Comparison of ENCODE assay signal across 9 cellular contexts in genomic region chr14:105474478-105475268, GRCh38. TPM values are rescaled to one million over a fixed set of nuclear protein-coding genes. Genes with fewer than 3 reads are reported as not detected.
DNase-seq lines count a peak whose midpoint lies in the region; ATAC-seq, FAIRE-seq and TF ChIP-seq lines count a peak whose summit lies in the region.
"Had no signal": no experiment of that assay in that cellular context is flagged by ENCODE, and none has a peak within 500 bp of the region (broad histone marks: within the 10 kb centered on the region; RNA-seq: fewer than 3 reads in every experiment).

CRIP2 (plus strand) TSS chr14:105474821; CDS start chr14:105474863, 42 bp downstream.

- TF ChIP-seq RAD21 in H1 (IDR thresholded peaks at IDR 0.05 in 1 of 2, conservative IDR thresholded peaks at IDR 0.05 in 1 of 2; ENCODE audit: low read depth in 2 of 2, low read length in 2 of 2): no peak

- FAIRE-seq in H1 (lab: Jason Lieb, UNC): no peak
- FAIRE-seq: TTC549 had no signal

- H3K23ac ChIP-seq in H1 (ENCODE audit: insufficient read length) (no peak within 1 kb of the TSS), mesenchymal stem cell (ENCODE audit: low read length in 2 of 2) (peak within 1 kb of the TSS in 1 of 2 experiments; percentile 65)

- H3K18ac ChIP-seq in H1 (ENCODE audit: extremely low read depth, low read length) (peak within 1 kb of the TSS; percentile 83), mesenchymal stem cell (ENCODE audit: low read depth in 1 of 2, low read length in 2 of 2) (peak within 1 kb of the TSS; percentile 45 to 88)

- H3K9ac ChIP-seq in H1 (replicated peaks in 1 of 4; ENCODE audit: extremely low read depth in 1 of 4, low read depth in 3 of 4, low read length in 3 of 4) (peak within 1 kb of the TSS in 1 of 4 experiments; percentile 70; a peak in 3 of 7 replicates), mesenchymal stem cell (ENCODE audit: low read length) (peak within 1 kb of the TSS; percentile 77)

- peak within 1 kb of the TSS; percentile 49 for H3K27ac Mint-ChIP-seq in T-helper 17 cell

- H3K27ac ChIP-seq in H1 (ENCODE audit: low read depth, low read length) (no peak within 1 kb of the TSS), mesenchymal stem cell (ENCODE audit: low read length, poor library complexity, severe bottlenecking) (no peak within 1 kb of the TSS), thymus (ENCODE audit: low read depth) (peak within 1 kb of the TSS; percentile 64)

- H3K4me2 ChIP-seq in H1 (ENCODE audit: insufficient read depth in 1 of 2, low read depth in 2 of 2, low read length in 2 of 2) (peak within 1 kb of the TSS; percentile 33 to 90), mesenchymal stem cell (ENCODE audit: low read length, poor library complexity, severe bottlenecking) (peak within 1 kb of the TSS; percentile 96)

- H3K36me3 Mint-ChIP-seq in T-helper 17 cell (ENCODE audit: low read depth): peaks cover 2% of the 10 kb centered on the region

- H3K14ac ChIP-seq in H1 (ENCODE audit: insufficient read length) (no peak within 1 kb of the TSS), mesenchymal stem cell (ENCODE audit: low read length in 2 of 2) (peak within 1 kb of the TSS in 1 of 2 experiments; percentile 92)

- H3K36me3 ChIP-seq in H1 (ENCODE audit: control insufficient read depth in 2 of 4, insufficient read depth in 4 of 4, low read length in 3 of 4) (peaks cover 0 to 5% (median 2%) of the 10 kb centered on the region in 4 experiments; a peak in 2 of 8 replicates), mesenchymal stem cell (ENCODE audit: control insufficient read depth in 1 of 2, insufficient read depth in 2 of 2, low read depth in 1 of 2, low read length in 2 of 2) (peaks cover 2 to 26% of the 10 kb centered on the region in 2 experiments), thymus (ENCODE audit: control insufficient read depth, insufficient read depth) (peaks cover 11% of the 10 kb centered on the region)

- no peaks in the 10 kb centered on the region for H3K79me2 ChIP-seq in H1 (ENCODE audit: control insufficient read depth in 1 of 2, insufficient read depth in 2 of 2, low read length in 2 of 2)

- TF ChIP-seq EP300 in H1 (IDR thresholded peaks at IDR 0.05; ENCODE audit: borderline replicate concordance in 1 of 2, low read depth in 2 of 2, low read length in 2 of 2): no peak

- 0 out of 2 replicates have a peak within 1 kb of the TSS, but pooled peaks have one; percentile 39 for H2AK5ac ChIP-seq in H1 (ENCODE audit: low read depth, low read length)
- H2AK5ac ChIP-seq in mesenchymal stem cell (ENCODE audit: low read length, severe bottlenecking): no peak within 1 kb of the TSS

- H3K9me3 ChIP-seq in T-helper 17 cell (ENCODE audit: control insufficient read depth, low read length, poor library complexity, severe bottlenecking) (no peaks in the 10 kb centered on the region), H1 (ENCODE audit: insufficient read depth in 2 of 2, low read depth in 1 of 2, low read length in 1 of 2) (no peaks in the 10 kb centered on the region), mesenchymal stem cell (ENCODE audit: control insufficient read depth, low read length) (no peaks in the 10 kb centered on the region), thymus (ENCODE audit: control insufficient read depth) (peaks cover 8% of the 10 kb centered on the region)

- H2BK20ac ChIP-seq in H1 (ENCODE audit: low read length): no peak within 1 kb of the TSS

- CTCF ChIA-PET in H1 (lab: Charles Lee; ENCODE audit: partially characterized antibody): interaction anchor here (1.2 to 4.2 kb wide), 2 partner anchors 27 to 101 kb away, joined by 5 to 19 read pairs; no protein-coding TSS in a partner anchor

- H4K8ac ChIP-seq in H1 (ENCODE audit: extremely low read depth, insufficient read depth, low read length) (peak within 1 kb of the TSS; percentile 51), mesenchymal stem cell (ENCODE audit: low read length) (peak within 1 kb of the TSS; percentile 43)

- peak within 1 kb of the TSS; percentile 55 to 78 (median 60) for H3K4me3 ChIP-seq in H1 (ENCODE audit: extremely low read depth in 1 of 4, insufficient read depth in 2 of 4, low read depth in 3 of 4, low read length in 4 of 4)
- H3K4me3 ChIP-seq in mesenchymal stem cell (ENCODE audit: insufficient read depth in 1 of 2, low read depth in 1 of 2, low read length in 2 of 2): peak within 1 kb of the TSS; percentile 76 to 77
- peak within 1 kb of the TSS; percentile 53 for H3K4me3 ChIP-seq in thymus (ENCODE audit: low read length)

- peak within 1 kb of the TSS; percentile 83 for H3K4me3 Mint-ChIP-seq in T-helper 17 cell

- peak; percentile 26 for DNase-seq in COLO829 (ENCODE audit: low spot score)
- peak; percentile 48 for DNase-seq in HK-2 (ENCODE audit: unreplicated experiment)
- DNase-seq in T-helper 17 cell: peak; percentile 54 to 77 (median 76)
- peak in 1 of 2 experiments; percentile 73 for DNase-seq in H1 (ENCODE audit: low read depth in 1 of 2, low spot score in 2 of 2)
- peak; percentile 63 for DNase-seq in mesenchymal stem cell
- DNase-seq in pons (ENCODE audit: low spot score): no peak

- H2BK12ac ChIP-seq in H1 (ENCODE audit: low read depth, low read length): peak within 1 kb of the TSS; percentile 80
- H2BK12ac ChIP-seq in mesenchymal stem cell (ENCODE audit: low read length in 2 of 2): peak within 1 kb of the TSS in 1 of 2 experiments; percentile 76

- ATAC-seq in T-helper 17 cell (peak; percentile 52), GM19467 (IDR thresholded peaks at IDR 0.05; ENCODE audit: unreplicated experiment) (no peak)

- H3K23me2 ChIP-seq in H1 (ENCODE audit: low read depth, low read length): peaks cover 14% of the 10 kb centered on the region; the same call in 1 of the 2 replicates

- H3K56ac ChIP-seq in H1 (replicated peaks; ENCODE audit: insufficient read length, low read depth, low read length): no peak within 1 kb of the TSS

- no peak within 1 kb of the TSS for H2BK120ac ChIP-seq in H1 (replicated peaks; ENCODE audit: low read depth, low read length)
- H2BK120ac ChIP-seq in mesenchymal stem cell (ENCODE audit: low read depth, low read length): no peak within 1 kb of the TSS

- H3K79me1 ChIP-seq in H1 (ENCODE audit: low read depth, low read length): no peaks in the 10 kb centered on the region
- H3K79me1 ChIP-seq in mesenchymal stem cell (replicated peaks; ENCODE audit: low read length, poor library complexity, severe bottlenecking): no peaks in the 10 kb centered on the region

- POLR2A ChIA-PET in H1 (lab: Charles Lee; ENCODE audit: partially characterized antibody): interaction anchor here (0.6 to 1.2 kb wide), 4 partner anchors 11 to 130 kb away, joined by 3 read pairs; no protein-coding TSS in a partner anchor

- peaks cover 0 to 41% (median 24%) of the 10 kb centered on the region in 4 experiments; a peak in 6 of 7 replicates for H3K4me1 ChIP-seq in H1 (replicated peaks in 1 of 4; ENCODE audit: control insufficient read depth in 3 of 4, insufficient read depth in 4 of 4, low read length in 3 of 4)
- H3K4me1 ChIP-seq in mesenchymal stem cell (ENCODE audit: control insufficient read depth, insufficient read depth, low read depth, low read length): peaks cover 77% of the 10 kb centered on the region
- H3K4me1 ChIP-seq in thymus (ENCODE audit: control insufficient read depth, insufficient read depth, low read length): peaks cover 6% of the 10 kb centered on the region

- H3K27me3 ChIP-seq in H1 (replicated peaks in 1 of 4; ENCODE audit: control insufficient read depth in 3 of 4, extremely low read depth in 1 of 4, insufficient read depth in 3 of 4, low read length in 3 of 4) (peaks cover 41 to 56% (median 49%) of the 10 kb centered on the region in 4 experiments), mesenchymal stem cell (ENCODE audit: control insufficient read depth in 1 of 2, insufficient read depth in 1 of 2, low read length in 2 of 2) (peaks cover 15 to 20% of the 10 kb centered on the region in 2 experiments), thymus (ENCODE audit: control insufficient read depth, insufficient read depth) (peaks cover 63% of the 10 kb centered on the region)

- H2BK5ac ChIP-seq in H1 (ENCODE audit: low read depth, low read length) (peak within 1 kb of the TSS; percentile 52; the same call in 1 of the 2 replicates), mesenchymal stem cell (ENCODE audit: low read depth, low read length, poor library complexity, severe bottlenecking) (no peak within 1 kb of the TSS)

- H3K4ac ChIP-seq in H1 (replicated peaks; ENCODE audit: insufficient read length, low read depth, low read length) (no peak within 1 kb of the TSS), mesenchymal stem cell (ENCODE audit: low read depth in 1 of 2, low read length in 2 of 2) (peak within 1 kb of the TSS in 1 of 2 experiments; percentile 57)

- H4K91ac ChIP-seq in H1 (replicated peaks; ENCODE audit: insufficient read length, low read length): no peak within 1 kb of the TSS
- peak within 1 kb of the TSS; percentile 69 for H4K91ac ChIP-seq in mesenchymal stem cell (ENCODE audit: low read length)

- H4K20me1 ChIP-seq in H1 (replicated peaks in 1 of 2; ENCODE audit: control insufficient read depth in 1 of 2, insufficient read depth in 2 of 2, low read length in 2 of 2): peaks cover 4 to 23% of the 10 kb centered on the region in 2 experiments

- peaks cover 7% of the 10 kb centered on the region for H3K4me1 Mint-ChIP-seq in T-helper 17 cell

- H2BK15ac ChIP-seq in H1 (ENCODE audit: low read length) (no peak within 1 kb of the TSS), mesenchymal stem cell (ENCODE audit: low read depth, poor library complexity, severe bottlenecking) (peak within 1 kb of the TSS; percentile 54)

- H2AFZ ChIP-seq in H1 (ENCODE audit: low read length) (no peak within 1 kb of the TSS), mesenchymal stem cell (ENCODE audit: low read depth, low read length) (peak within 1 kb of the TSS; percentile 57)

- TF ChIP-seq POLR2A in H1 (IDR thresholded peaks at IDR 0.05; ENCODE audit: control extremely low read depth in 1 of 2, low read depth in 2 of 2, low read length in 2 of 2): no peak

- WGBS in H1 (ENCODE audit: extremely low coverage in 1 of 2, insufficient coverage in 1 of 2, insufficient read length in 1 of 2, insufficient replicate concordance in 2 of 2, low coverage in 1 of 2, low lambda C conversion rate in 2 of 2, missing lambda C conversion rate in 1 of 2), 2 experiments: 2% methylated on average over 32 of the region's 118 CpGs; no CpG with 5 or more reads in 1 of the 2 experiments
- under 1% methylated on average over 66 of the region's 118 CpGs for WGBS in mesenchymal stem cell
- WGBS in thymus: 1% methylated on average over 118 of the region's 118 CpGs

- no peak for TF ChIP-seq CTCF in H1 (IDR thresholded peaks at IDR 0.05; ENCODE audit: control extremely low read depth in 1 of 3, insufficient read depth in 1 of 3, low read depth in 1 of 3, low read length in 3 of 3)

- no peak within 1 kb of the TSS for H4K5ac ChIP-seq in H1 (ENCODE audit: insufficient read length, low read depth, low read length)

- H3K27me3 Mint-ChIP-seq in T-helper 17 cell: no peaks in the 10 kb centered on the region

RNA-seq across cellular contexts. Expression of gene CRIP2, which starts in this region (rescaled TPM):
- 10 to 100 TPM; 51.6 to 58.8 TPM for total RNA-seq in T-helper 17 cell
- 4.0 and 4.2 TPM in 2 replicates for total RNA-seq in H1 (2021; fragmentation: NEBNext Ultra II Directional; extraction: Animal tissue kit (Norgen Biotek cat#: 25700))
- polyA plus RNA-seq in H1 (2011; rRNA removed) (13.5 and 28.4 TPM in 2 replicates), thymus (89.7 TPM)
- 11.7 TPM for polyA plus RNA-seq in H1 (2011; cell fraction: cytosol; rRNA removed)
- 18.2 TPM for polyA plus RNA-seq in H1 (2011; cell fraction: nucleus; rRNA removed)
- polyA plus RNA-seq in H1 (2012, experiment 1 of 2): 6.1 to 9.1 TPM (median 7.6 TPM) in 4 replicates
- 5.1 TPM for polyA plus RNA-seq in H1 (2012, experiment 2 of 2)
- 6.7 TPM for polyA plus RNA-seq in H1 (2013, experiment 1 of 2)
- 7.7 TPM for polyA plus RNA-seq in H1 (2013, experiment 2 of 2)
- polyA minus RNA-seq in H1 (2011; rRNA and poly(A)+ RNA removed): 0.76 and 0.83 TPM in 2 replicates
- 3.4 TPM for polyA minus RNA-seq in H1 (2011; cell fraction: cytosol; rRNA and poly(A)+ RNA removed)
- polyA minus RNA-seq in H1 (2011; cell fraction: nucleus; rRNA and poly(A)+ RNA removed): 3.5 TPM
- 120 TPM for polyA plus RNA-seq in mesenchymal stem cell (2013, experiment 1 of 2)
- 119 TPM for polyA plus RNA-seq in mesenchymal stem cell (2013, experiment 2 of 2)

Comparison
In these comparisons a context has a peak if more than half of its experiments do, and no peak if none do; other contexts are left out.
1. RNA of gene CRIP2 (total RNA-seq): 51.6 to 58.8 TPM in T-helper 17 cell; 4.0 to 4.2 TPM in H1; every median in the first group is over 10 times any median in the second.
2. Peak in every context shown above with its lines, with median percentiles within 50 percentile points of each other: H3K4me3 ChIP-seq.